In the genomic region with DNA sequence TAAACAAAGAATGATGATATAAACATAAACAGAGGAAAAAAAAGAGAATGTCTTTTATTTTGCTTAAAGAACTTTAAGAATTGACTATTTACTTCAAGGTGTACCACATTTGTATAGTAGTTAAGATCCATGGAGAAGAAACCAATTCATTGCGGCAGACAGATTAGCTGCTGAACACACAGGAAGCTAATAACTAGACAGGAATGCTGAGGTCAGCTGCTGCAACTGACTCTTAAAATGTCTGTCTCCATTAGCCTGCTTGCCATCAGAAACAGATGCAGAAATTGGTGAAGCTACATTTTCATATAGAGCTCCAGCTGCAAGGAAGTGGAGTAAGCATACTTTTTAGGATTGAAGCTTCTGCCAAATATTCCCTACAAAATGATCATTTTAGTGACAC, we compare ENCODE assay signal across 23 cellular contexts.
A peak's percentile ranks its signal among the peaks of the same experiment; 100 is the strongest.
DNase-seq lines count a peak whose midpoint lies in the region; ATAC-seq and TF ChIP-seq lines count a peak whose summit lies in the region.
"Had no signal": no experiment of that assay in that cellular context is flagged by ENCODE, and none has a peak within 500 bp of the region (broad histone marks: within the 10 kb centered on the region; RNA-seq: fewer than 3 reads in every experiment).

No MANE protein-coding gene starts in this region.

- H4K20me1 ChIP-seq in SK-N-SH (ENCODE audit: insufficient read depth): no peaks in the 10 kb centered on the region

- no peak overlapping the region for H2BK12ac ChIP-seq in neuronal stem cell (ENCODE audit: low read length)

- H3F3A ChIP-seq in SK-N-SH (replicated peaks; ENCODE audit: insufficient read depth): no peaks in the 10 kb centered on the region

- no peak overlapping the region for H4K91ac ChIP-seq in neuronal stem cell (ENCODE audit: low read depth, low read length, poor library complexity)

- no peak overlapping the region for H2AFZ ChIP-seq in SK-N-SH (ENCODE audit: low read depth)
- no peak overlapping the region for H2AFZ ChIP-seq in neuronal stem cell (ENCODE audit: low read length)

- TF ChIP-seq CTCF in SK-N-SH (IDR thresholded peaks at IDR 0.05): no peak

- POLR2A ChIA-PET in SK-N-SH (lab: Yijun Ruan, JAX): no interaction called here

- no peak for TF ChIP-seq RAD21 in SK-N-SH (IDR thresholded peaks at IDR 0.05; ENCODE audit: low read length)

- H3K14ac ChIP-seq in neuronal stem cell (ENCODE audit: low read length): no peak overlapping the region

- H3K18ac ChIP-seq in neuronal stem cell (ENCODE audit: low read length): no peak overlapping the region

- H3K27me3 ChIP-seq in SK-N-SH (ENCODE audit: insufficient read depth) (no peaks in the 10 kb centered on the region), neuronal stem cell (ENCODE audit: control insufficient read depth in 3 of 3, insufficient read depth in 3 of 3, low read depth in 1 of 3, low read length in 3 of 3) (no peaks in the 10 kb centered on the region)
- H3K27me3 ChIP-seq: colonic mucosa, right atrium auricular region, vagina had no signal

- H3K9me3 ChIP-seq in SK-N-SH: peaks cover 4% of the 10 kb centered on the region
- H3K9me3 ChIP-seq in neuronal stem cell (replicated peaks in 1 of 2; ENCODE audit: control insufficient read depth in 2 of 2, insufficient read depth in 1 of 2, low read depth in 1 of 2, low read length in 2 of 2): no peaks in the 10 kb centered on the region
- H3K9me3 ChIP-seq: colonic mucosa, right atrium auricular region, vagina had no signal

- no peak overlapping the region for H3K23ac ChIP-seq in neuronal stem cell (ENCODE audit: low read depth, low read length, poor library complexity)

- H2AK5ac ChIP-seq in neuronal stem cell (ENCODE audit: low read depth, low read length): no peak overlapping the region

- H2BK5ac ChIP-seq in neuronal stem cell (ENCODE audit: low read length): no peak overlapping the region

- no peak for ATAC-seq in SK-N-SH treated with all-trans-retinoic acid at 6 μM for 48 hours
- ATAC-seq: activated CD8-positive, alpha-beta memory T cell treated with anti-CD3 and anti-CD28 coated beads, Interleukin-2, amount 10 ng/mL, durations not matched to agents 7 days and 5 days had no signal

- no peaks in the 10 kb centered on the region for H3K79me1 ChIP-seq in neuronal stem cell (ENCODE audit: low read depth, low read length)

- WGBS in SK-N-SH (ENCODE audit: low lambda C conversion rate): 46% methylated on average over 1 of the region's 1 CpG
- WGBS in neuronal stem cell (ENCODE audit: extremely low coverage in 2 of 2, insufficient read length in 2 of 2, insufficient replicate concordance in 1 of 2), 2 donors: no CpG with 5 or more reads among the region's 1 CpG

- no peak overlapping the region for H3K9ac ChIP-seq in SK-N-SH
- no peak overlapping the region for H3K9ac ChIP-seq in neuronal stem cell (ENCODE audit: low read depth, low read length, poor library complexity)

- H3K36me3 ChIP-seq in SK-N-SH (replicated peaks in 1 of 2; ENCODE audit: control insufficient read depth in 1 of 2, insufficient read depth in 2 of 2, low read length in 1 of 2) (no peaks in the 10 kb centered on the region), neuronal stem cell (replicated peaks in 1 of 2; ENCODE audit: control insufficient read depth in 2 of 2, insufficient read depth in 2 of 2, low read length in 2 of 2) (no peaks in the 10 kb centered on the region)
- H3K36me3 ChIP-seq: colonic mucosa, right atrium auricular region, vagina had no signal

- no peaks in the 10 kb centered on the region for H3K79me2 ChIP-seq in SK-N-SH (ENCODE audit: insufficient read depth)

- no peak overlapping the region for H2BK15ac ChIP-seq in neuronal stem cell (ENCODE audit: low read length)

- no peaks in the 10 kb centered on the region for H3K9me2 ChIP-seq in SK-N-SH

- CTCF ChIA-PET in SK-N-SH (lab: Yijun Ruan, JAX): interaction anchor here (0.9 to 1.0 kb wide), 2 partner anchors 9 to 28 kb away, joined by 3 to 5 read pairs; no protein-coding TSS in a partner anchor

- no peak overlapping the region for H3K4ac ChIP-seq in neuronal stem cell (ENCODE audit: low read length)

- no peak overlapping the region for H2BK120ac ChIP-seq in neuronal stem cell (ENCODE audit: low read depth, low read length)

- H4K8ac ChIP-seq in neuronal stem cell (ENCODE audit: low read depth, low read length): no peak overlapping the region

- H3K4me1 ChIP-seq in SK-N-SH (ENCODE audit: control insufficient read depth in 1 of 2, insufficient read depth in 2 of 2, low read depth in 1 of 2, low read length in 1 of 2) (no peaks in the 10 kb centered on the region), neuronal stem cell (ENCODE audit: control insufficient read depth in 2 of 2, insufficient read depth in 1 of 2, low read depth in 1 of 2, low read length in 2 of 2) (no peaks in the 10 kb centered on the region)
- H3K4me1 ChIP-seq: colonic mucosa, right atrium auricular region, vagina had no signal

- H3K4me3 ChIP-seq in SK-N-SH (ENCODE audit: low read depth in 2 of 2, low read length in 1 of 2) (no peak overlapping the region), neuronal stem cell (ENCODE audit: low read length in 2 of 2) (no peak overlapping the region)
- H3K4me3 ChIP-seq: colonic mucosa, right atrium auricular region, vagina had no signal

- TF ChIP-seq EP300 in SK-N-SH (IDR thresholded peaks at IDR 0.05; ENCODE audit: borderline replicate concordance in 1 of 2, low read depth in 1 of 2, low read length in 1 of 2): no peak

- H3K4me2 ChIP-seq in SK-N-SH (no peak overlapping the region), neuronal stem cell (ENCODE audit: insufficient read depth, low read length, poor library complexity, severe bottlenecking) (no peak overlapping the region)

- no peak for DNase-seq in SK-N-SH
- peak; percentile 7 for DNase-seq in SW480 (ENCODE audit: low spot score)
- DNase-seq in iris pigment epithelial cell (ENCODE audit: low read depth): peak; percentile 16
- DNase-seq in neuronal stem cell (ENCODE audit: low spot score): no peak
- no peak for DNase-seq in T1000 (lab: John Stamatoyannopoulos, UW)
- DNase-seq in NCI-H146 (lab: John Stamatoyannopoulos, UW): no peak
- no peak for DNase-seq in germinal center (ENCODE audit: low spot score)
- DNase-seq: activated CD4-positive, alpha-beta T cell treated with anti-CD3 and anti-CD28 coated beads for 48 hours; activated CD8-positive, alpha-beta memory T cell treated with anti-CD3 and anti-CD28 coated beads, Interleukin-2, amount 10 ng/mL, durations not matched to agents 7 days and 5 days; activated naive CD8-positive, alpha-beta T cell treated with anti-CD3 and anti-CD28 coated beads for 36 hours; CD4-positive, alpha-beta T cell; colonic mucosa; DMS79 treated with DMSO at 0.1 percent for 48 hours; GOT3; hypothalamus; mammary epithelial cell; NCI-H187 treated with DMSO at 0.1 percent for 48 hours; NCI-H510A; occipital lobe; T-helper 1 cell had no signal

- no peak overlapping the region for H3K27ac ChIP-seq in SK-N-SH (ENCODE audit: low read depth in 2 of 2, low read length in 1 of 2)
- no peak overlapping the region for H3K27ac ChIP-seq in neuronal stem cell (replicated peaks; ENCODE audit: low read length)
- H3K27ac ChIP-seq: colonic mucosa, right atrium auricular region, vagina had no signal

TF ChIP-seq in SK-N-SH treated with all-trans-retinoic acid at 6 μM for 48 hours, 23 proteins besides CTCF, POLR2A, EP300 and RAD21:
- TF ChIP-seq, protein P1, sequence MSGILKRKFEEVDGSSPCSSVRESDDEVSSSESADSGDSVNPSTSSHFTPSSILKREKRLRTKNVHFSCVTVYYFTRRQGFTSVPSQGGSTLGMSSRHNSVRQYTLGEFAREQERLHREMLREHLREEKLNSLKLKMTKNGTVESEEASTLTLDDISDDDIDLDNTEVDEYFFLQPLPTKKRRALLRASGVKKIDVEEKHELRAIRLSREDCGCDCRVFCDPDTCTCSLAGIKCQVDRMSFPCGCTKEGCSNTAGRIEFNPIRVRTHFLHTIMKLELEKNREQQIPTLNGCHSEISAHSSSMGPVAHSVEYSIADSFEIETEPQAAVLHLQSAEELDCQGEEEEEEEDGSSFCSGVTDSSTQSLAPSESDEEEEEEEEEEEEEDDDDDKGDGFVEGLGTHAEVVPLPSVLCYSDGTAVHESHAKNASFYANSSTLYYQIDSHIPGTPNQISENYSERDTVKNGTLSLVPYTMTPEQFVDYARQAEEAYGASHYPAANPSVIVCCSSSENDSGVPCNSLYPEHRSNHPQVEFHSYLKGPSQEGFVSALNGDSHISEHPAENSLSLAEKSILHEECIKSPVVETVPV (CRISPR knock-in tag; IDR thresholded peaks at IDR 0.05): no peak
- TF ChIP-seq ISL1 (CRISPR knock-in tag; IDR thresholded peaks at IDR 0.05): peak; percentile 35; the same call in 1 of the 2 replicates

TF ChIP-seq in SK-N-SH, 30 proteins besides CTCF, POLR2A, EP300 and RAD21:
- TF ChIP-seq FOXJ3 (CRISPR knock-in tag; IDR thresholded peaks at IDR 0.05): no peak
- TF ChIP-seq TAF1 (IDR thresholded peaks at IDR 0.05; ENCODE audit: borderline replicate concordance, low read depth, low read length): no peak
- TF ChIP-seq GABPA (IDR thresholded peaks at IDR 0.05; ENCODE audit: low read depth): no peak
- TF ChIP-seq, protein P2, sequence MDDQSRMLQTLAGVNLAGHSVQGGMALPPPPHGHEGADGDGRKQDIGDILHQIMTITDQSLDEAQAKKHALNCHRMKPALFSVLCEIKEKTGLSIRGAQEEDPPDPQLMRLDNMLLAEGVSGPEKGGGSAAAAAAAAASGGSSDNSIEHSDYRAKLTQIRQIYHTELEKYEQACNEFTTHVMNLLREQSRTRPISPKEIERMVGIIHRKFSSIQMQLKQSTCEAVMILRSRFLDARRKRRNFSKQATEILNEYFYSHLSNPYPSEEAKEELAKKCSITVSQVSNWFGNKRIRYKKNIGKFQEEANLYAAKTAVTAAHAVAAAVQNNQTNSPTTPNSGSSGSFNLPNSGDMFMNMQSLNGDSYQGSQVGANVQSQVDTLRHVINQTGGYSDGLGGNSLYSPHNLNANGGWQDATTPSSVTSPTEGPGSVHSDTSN (IDR thresholded peaks at IDR 0.05): no peak
- TF ChIP-seq IRF3 (IDR thresholded peaks at IDR 0.05; ENCODE audit: low read depth, low read length): no peak
- no peak for TF ChIP-seq NFIC (IDR thresholded peaks at IDR 0.05; ENCODE audit: borderline replicate concordance)
TF ChIP-seq in SK-N-SH: peak in this region for 0.

Comparison
In these comparisons a context has a peak if more than half of its experiments do, and no peak if none do; other contexts are left out.
1. DNase-seq: peak in SW480 (single experiment) and iris pigment epithelial cell (single experiment); none in SK-N-SH (single experiment), neuronal stem cell (single experiment), T1000 (single experiment), NCI-H146 (single experiment) and germinal center (single experiment).